10 cellular contexts compared by ENCODE assay signal in genomic region chr6:109321752-109322151, GRCh38.
A peak's percentile ranks its signal among the peaks of the same experiment; 100 is the strongest.
DNase-seq lines count a peak whose midpoint lies in the region; TF ChIP-seq lines count a peak whose summit lies in the region.
"Had no signal": no experiment of that assay in that cellular context is flagged by ENCODE, and none has a peak within 500 bp of the region (broad histone marks: within the 10 kb centered on the region; RNA-seq: fewer than 3 reads in every experiment).

No MANE protein-coding gene starts in this region.

- TF ChIP-seq POLR2A in erythroblast (IDR thresholded peaks at IDR 0.05; ENCODE audit: low read length): no peak

- DNase-seq in DMS79 (lab: John Stamatoyannopoulos, UW) (peak; percentile 21), NCI-H1092 treated with DMSO at 0.1 percent for 48 hours (lab: John Stamatoyannopoulos, UW) (peak; percentile 43), NCI-H2107 treated with DMSO at 0.1 percent for 48 hours (lab: John Stamatoyannopoulos, UW; ENCODE audit: unreplicated experiment) (peak; percentile 25), OCI-M2 (lab: John Stamatoyannopoulos, UW; ENCODE audit: unreplicated experiment) (no peak), erythroblast (lab: John Stamatoyannopoulos, UW) (no peak), RPMI8226 (no peak)
- DNase-seq: ACHN; Calu3; CD8-positive, alpha-beta T cell; GM23248 had no signal

Comparison
In these comparisons a context has a peak if more than half of its experiments do, and no peak if none do; other contexts are left out.
1. DNase-seq: peak in DMS79 (single experiment), NCI-H1092 treated with DMSO at 0.1 percent for 48 hours (single experiment) and NCI-H2107 treated with DMSO at 0.1 percent for 48 hours (single experiment); none in OCI-M2 (single experiment), erythroblast (0 of 2) and RPMI8226 (single experiment).